In the genomic region with DNA sequence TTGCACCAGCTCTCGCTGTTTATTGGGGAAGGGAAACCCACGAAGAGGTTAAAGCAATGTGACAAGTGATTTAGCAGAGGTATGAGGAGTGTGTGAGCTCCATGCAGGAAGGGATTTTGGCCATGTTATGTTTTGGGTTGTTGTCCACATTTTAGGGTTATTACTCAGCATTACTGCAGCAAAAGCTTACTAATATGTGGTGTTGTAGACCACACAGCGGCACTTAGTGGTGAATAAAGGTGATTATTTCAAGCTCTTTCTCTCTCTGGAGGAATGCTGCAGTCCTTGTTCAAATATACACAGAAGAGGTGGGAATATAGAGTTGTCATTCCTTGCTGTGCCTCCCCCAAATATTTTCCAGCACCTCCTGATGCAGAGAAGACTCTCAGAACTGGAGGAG, we compare ENCODE assay signal across 16 cellular contexts. TPM values are rescaled to one million over a fixed set of nuclear protein-coding genes. Genes with fewer than 3 reads are reported as not detected.
DNase-seq lines count a peak whose midpoint lies in the region; ATAC-seq and TF ChIP-seq lines count a peak whose summit lies in the region.
"Had no signal": no experiment of that assay in that cellular context is flagged by ENCODE, and none has a peak within 500 bp of the region (broad histone marks: within the 10 kb centered on the region; RNA-seq: fewer than 3 reads in every experiment).

No MANE protein-coding gene starts in this region.

- no peak overlapping the region for H3K4me3 ChIP-seq in CD4-positive, CD25-positive, alpha-beta regulatory T cell (ENCODE audit: low read depth, low read length)
- H3K4me3 ChIP-seq in astrocyte of the cerebellum (ENCODE audit: low read depth, low read length) (no peak overlapping the region), hepatocyte (no peak overlapping the region), esophagus muscularis mucosa (no peak overlapping the region)
- H3K4me3 ChIP-seq: gastrocnemius medialis, right lobe of liver, SJCRH30 had no signal

- no peak overlapping the region for H3K4me2 ChIP-seq in hepatocyte

- H3K36me3 Mint-ChIP-seq in CD4-positive, CD25-positive, alpha-beta regulatory T cell, result no peaks in the 10 kb centered on the region
- H3K36me3 Mint-ChIP-seq: activated naive CD8-positive, alpha-beta T cell treated with anti-CD3 and anti-CD28 coated beads for 36 hours had no signal

- intact Hi-C loops in esophagus muscularis mucosa (cut with DNase I), result no loop called here

- H3K79me2 ChIP-seq in hepatocyte, result no peaks in the 10 kb centered on the region

- H3K9me2 ChIP-seq in hepatocyte (replicated peaks; ENCODE audit: insufficient read depth), result no peaks in the 10 kb centered on the region

- H3K36me3 ChIP-seq in CD4-positive, CD25-positive, alpha-beta regulatory T cell (ENCODE audit: control insufficient read depth, insufficient read depth, low read length), result no peaks in the 10 kb centered on the region
- H3K36me3 ChIP-seq in hepatocyte (replicated peaks; ENCODE audit: insufficient read depth, low read depth), result no peaks in the 10 kb centered on the region
- peaks cover 0 to 30% (median 5%) of the 10 kb centered on the region in 4 donors for H3K36me3 ChIP-seq in esophagus muscularis mucosa
- H3K36me3 ChIP-seq: gastrocnemius medialis, right lobe of liver, SJCRH30 had no signal

- H3K9me3 Mint-ChIP-seq in CD4-positive, CD25-positive, alpha-beta regulatory T cell, result peaks cover 0 to 2% (median 0%) of the 10 kb centered on the region in 7 donors
- H3K9me3 Mint-ChIP-seq: activated naive CD8-positive, alpha-beta T cell treated with anti-CD3 and anti-CD28 coated beads for 36 hours had no signal

- no peaks in the 10 kb centered on the region for H3K27me3 ChIP-seq in CD4-positive, CD25-positive, alpha-beta regulatory T cell (ENCODE audit: control insufficient read depth, insufficient read depth, low read length)
- H3K27me3 ChIP-seq in hepatocyte, result no peaks in the 10 kb centered on the region
- no peaks in the 10 kb centered on the region for H3K27me3 ChIP-seq in esophagus muscularis mucosa
- H3K27me3 ChIP-seq: gastrocnemius medialis, right lobe of liver, SJCRH30 had no signal

- no peak overlapping the region for H3K27ac ChIP-seq in CD4-positive, CD25-positive, alpha-beta regulatory T cell (ENCODE audit: insufficient read depth, low read length, poor library complexity, severe bottlenecking)
- peak overlapping the region; percentile 66 for H3K27ac ChIP-seq in hepatocyte
- H3K27ac ChIP-seq in esophagus muscularis mucosa (replicated peaks in 1 of 4), result no peak overlapping the region
- H3K27ac ChIP-seq: gastrocnemius medialis, right lobe of liver, SJCRH30 had no signal

- in situ Hi-C loops in astrocyte of the cerebellum (cut with HindIII; ENCODE audit: low sequenced_read_pairs), result no loop called here

- TF ChIP-seq POLR2A in esophagus muscularis mucosa (IDR thresholded peaks at IDR 0.05; ENCODE audit: low read depth), result no peak

- ATAC-seq in CD4-positive, CD25-positive, alpha-beta regulatory T cell (ENCODE audit: low read depth in 2 of 2), result no peak
- ATAC-seq: gastrocnemius medialis, right lobe of liver had no signal

- H3K27me3 Mint-ChIP-seq in CD4-positive, CD25-positive, alpha-beta regulatory T cell, result no peaks in the 10 kb centered on the region
- H3K27me3 Mint-ChIP-seq: activated naive CD8-positive, alpha-beta T cell treated with anti-CD3 and anti-CD28 coated beads for 36 hours had no signal

- peaks cover 6% of the 10 kb centered on the region for H3K4me1 ChIP-seq in CD4-positive, CD25-positive, alpha-beta regulatory T cell (ENCODE audit: control insufficient read depth, insufficient read depth, low read length, poor library complexity, severe bottlenecking)
- H3K4me1 ChIP-seq in hepatocyte (ENCODE audit: insufficient read depth) (peaks cover 7% of the 10 kb centered on the region), esophagus muscularis mucosa (peaks cover 0 to 18% (median 13%) of the 10 kb centered on the region in 4 donors)
- H3K4me1 ChIP-seq: gastrocnemius medialis, right lobe of liver had no signal

- peak overlapping the region in 2 of 3 donors; percentile 57 to 80 for H3K27ac Mint-ChIP-seq in CD4-positive, CD25-positive, alpha-beta regulatory T cell
- H3K27ac Mint-ChIP-seq: activated naive CD8-positive, alpha-beta T cell treated with anti-CD3 and anti-CD28 coated beads for 36 hours had no signal

- no peak for TF ChIP-seq EP300 in esophagus muscularis mucosa (IDR thresholded peaks at IDR 0.05)

- no peak for DNase-seq in CD4-positive, CD25-positive, alpha-beta regulatory T cell
- DNase-seq in HT1080 (ENCODE audit: low read depth), result peak; percentile 51
- peak; percentile 66 for DNase-seq in astrocyte of the cerebellum (ENCODE audit: low read depth)
- DNase-seq in hepatocyte (ENCODE audit: low spot score), result no peak
- no peak for DNase-seq in esophagus muscularis mucosa (ENCODE audit: extremely low spot score)
- DNase-seq in GOT3 (lab: John Stamatoyannopoulos, UW), result no peak
- no peak for DNase-seq in GF-D8 (lab: John Stamatoyannopoulos, UW)
- no peak for DNase-seq in activated naive CD4-positive, alpha-beta T cell treated with anti-CD3 and anti-CD28 coated beads, Interleukin-2, amount 50 U/mL, for 16 hours
- DNase-seq: activated naive CD8-positive, alpha-beta T cell treated with anti-CD3 and anti-CD28 coated beads for 36 hours; dermis blood vessel endothelial cell; gastrocnemius medialis; kidney glomerular epithelial cell; NCI-H1694 treated with DMSO at 0.1 percent for 48 hours; NCI-H82; SJCRH30 had no signal

- no peak overlapping the region for H2AFZ ChIP-seq in hepatocyte

- peaks cover 0 to 13% (median under 1%) of the 10 kb centered on the region in 4 donors for H3K4me1 Mint-ChIP-seq in CD4-positive, CD25-positive, alpha-beta regulatory T cell
- H3K4me1 Mint-ChIP-seq: activated naive CD8-positive, alpha-beta T cell treated with anti-CD3 and anti-CD28 coated beads for 36 hours had no signal

- TF ChIP-seq CTCF in astrocyte of the cerebellum (IDR thresholded peaks at IDR 0.05; ENCODE audit: low read depth, low read length, missing control alignments) (no peak), hepatocyte (IDR thresholded peaks at IDR 0.05; ENCODE audit: poor library complexity) (no peak), esophagus muscularis mucosa (IDR thresholded peaks at IDR 0.05) (no peak)

- no peaks in the 10 kb centered on the region for H4K20me1 ChIP-seq in hepatocyte (ENCODE audit: insufficient read depth, poor library complexity, severe bottlenecking)

- H3K4me3 Mint-ChIP-seq in CD4-positive, CD25-positive, alpha-beta regulatory T cell, result no peak overlapping the region
- H3K4me3 Mint-ChIP-seq: activated naive CD8-positive, alpha-beta T cell treated with anti-CD3 and anti-CD28 coated beads for 36 hours had no signal

- no peaks in the 10 kb centered on the region for H3K9me3 ChIP-seq in CD4-positive, CD25-positive, alpha-beta regulatory T cell (ENCODE audit: control insufficient read depth in 2 of 2, low read length in 2 of 2)
- H3K9me3 ChIP-seq in hepatocyte (ENCODE audit: low read depth), result no peaks in the 10 kb centered on the region
- no peaks in the 10 kb centered on the region for H3K9me3 ChIP-seq in esophagus muscularis mucosa
- H3K9me3 ChIP-seq: gastrocnemius medialis, right lobe of liver, SJCRH30 had no signal

- 75% methylated on average over 3 of the region's 3 CpGs for WGBS in hepatocyte (ENCODE audit: low lambda C conversion rate, missing lambda C conversion rate)
- WGBS in esophagus muscularis mucosa, result 76% methylated on average over 3 of the region's 3 CpGs

RNA-seq across cellular contexts. Expression of gene AKNA, which starts 29.7 kb away (rescaled TPM):
- 381 TPM for total RNA-seq in CD4-positive, CD25-positive, alpha-beta regulatory T cell
- polyA plus RNA-seq in CD4-positive, CD25-positive, alpha-beta regulatory T cell, result 10 to 100 TPM; 11.9 to 16.6 (median 14.5) TPM
- total RNA-seq in HT1080 (2014; rRNA removed; shearing (Covaris generic)), result 3.8 and 4.2 TPM in 2 replicates
- polyA plus RNA-seq in HT1080 (2015; cell fraction: cytosol; rRNA removed), result 4.9 and 5.9 TPM in 2 replicates
- polyA plus RNA-seq in HT1080 (2015; cell fraction: nucleus; rRNA removed), result 4.9 and 7.4 TPM in 2 replicates
- 12.9 and 13.8 TPM in 2 replicates for total RNA-seq in hepatocyte
- 4.5 and 6.6 TPM in 2 replicates for polyA plus RNA-seq in hepatocyte
- 10 to 100 TPM; 12.5 to 18.5 (median 17.3) TPM for total RNA-seq in esophagus muscularis mucosa

Comparison
In these comparisons a context has a peak if more than half of its experiments do, and no peak if none do; other contexts are left out.
1. DNase-seq: peak in HT1080 (single experiment) and astrocyte of the cerebellum (single experiment); none in CD4-positive, CD25-positive, alpha-beta regulatory T cell (0 of 3), hepatocyte (single experiment), esophagus muscularis mucosa (single experiment), GOT3 (single experiment), GF-D8 (single experiment) and activated naive CD4-positive, alpha-beta T cell treated with anti-CD3 and anti-CD28 coated beads, Interleukin-2, amount 50 U/mL, for 16 hours (single experiment).
2. RNA of gene AKNA, which starts 29.7 kb away (total RNA-seq): 381 TPM in CD4-positive, CD25-positive, alpha-beta regulatory T cell (single experiment); 12.5 to 18.5 TPM in esophagus muscularis mucosa, 12.9 to 13.8 TPM in hepatocyte and 3.8 to 4.2 TPM in HT1080; every median in the first group is over 10 times any median in the second.